Comparison of ENCODE assay signal across 1 cellular context in genomic region chr22:34841911-34842310, GRCh38.
TF ChIP-seq lines count a peak whose summit lies in the region.

No MANE protein-coding gene starts in this region.

TF ChIP-seq in H1, 55 proteins besides CTCF, POLR2A, EP300 and RAD21 (continued from another document):
- TF ChIP-seq MAX (IDR thresholded peaks at IDR 0.05) (no peak), KDM5A (IDR thresholded peaks at IDR 0.05; ENCODE audit: low read length) (no peak)
TF ChIP-seq in H1: peak in this region for 0.
